In the genomic region with DNA sequence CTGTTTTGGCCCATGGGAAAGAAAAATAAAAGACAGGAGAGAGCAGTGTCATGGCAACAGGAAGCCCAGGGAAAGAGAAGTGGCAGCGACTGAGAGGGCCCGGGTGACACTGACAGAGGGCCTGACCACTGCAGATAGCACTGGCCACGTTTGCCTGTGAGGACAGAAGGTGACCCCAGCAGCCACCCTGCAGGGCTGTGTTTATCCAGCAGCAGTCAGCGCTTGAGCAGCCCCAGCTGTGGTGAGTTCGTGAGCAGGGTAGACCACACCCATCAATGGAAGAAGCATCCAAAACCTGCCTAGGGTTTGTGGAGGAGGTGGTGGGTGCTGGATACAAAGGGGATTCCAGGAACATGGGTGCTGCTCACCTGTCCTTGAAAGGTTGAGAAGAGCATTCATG, we compare ENCODE assay signal across 7 cellular contexts.
"Had no signal": no experiment of that assay in that cellular context is flagged by ENCODE, and none has a peak within 500 bp of the region (broad histone marks: within the 10 kb centered on the region; RNA-seq: fewer than 3 reads in every experiment).

No MANE protein-coding gene starts in this region.

- H3K27me3 Mint-ChIP-seq: IgD-negative memory B cell had no signal

- H3K9me3 Mint-ChIP-seq: HFFc6 had no signal

- ATAC-seq: HCT116, HepG2 had no signal

- H3K4me3 Mint-ChIP-seq: HFFc6, IgD-negative memory B cell had no signal

- DNase-seq: GM23248, GOT3, H7, HFFc6 had no signal

- H3K27ac Mint-ChIP-seq: HFFc6, IgD-negative memory B cell had no signal

- H3K36me3 Mint-ChIP-seq: IgD-negative memory B cell had no signal

- H3K4me1 Mint-ChIP-seq: IgD-negative memory B cell had no signal
